Comparison of ENCODE assay signal across 2 cellular contexts in genomic region chr14:56118611-56119181, GRCh38.
TF ChIP-seq lines count a peak whose summit lies in the region.

No MANE protein-coding gene starts in this region.

TF ChIP-seq in HEK293, 187 proteins besides CTCF, POLR2A, EP300 and RAD21 (continued from another document):
- TF ChIP-seq ZNF24 (tag by site-specific recombination; IDR thresholded peaks at IDR 0.05) (no peak), ZNF449 (tag by site-specific recombination; IDR thresholded peaks at IDR 0.05) (no peak), HOXD13 (CRISPR knock-in tag; IDR thresholded peaks at IDR 0.05; ENCODE audit: borderline replicate concordance) (no peak), SCRT2 (tag by site-specific recombination; IDR thresholded peaks at IDR 0.05) (no peak)

TF ChIP-seq in HepG2, 621 proteins besides CTCF, POLR2A, EP300 and RAD21 (continued from another document):
- TF ChIP-seq MYC (CRISPR knock-in tag; IDR thresholded peaks at IDR 0.05; ENCODE audit: borderline replicate concordance) = 0 out of 2 replicates have a peak, but pooled peaks have one; percentile 12
- no peak for TF ChIP-seq ZMAT5 (CRISPR knock-in tag; IDR thresholded peaks at IDR 0.05; ENCODE audit: borderline replicate concordance, low read depth)
- TF ChIP-seq SMC3 (IDR thresholded peaks at IDR 0.05; ENCODE audit: low read length) = no peak
- TF ChIP-seq ZNF331 (CRISPR knock-in tag; IDR thresholded peaks at IDR 0.05) = no peak
